In the genomic region with DNA sequence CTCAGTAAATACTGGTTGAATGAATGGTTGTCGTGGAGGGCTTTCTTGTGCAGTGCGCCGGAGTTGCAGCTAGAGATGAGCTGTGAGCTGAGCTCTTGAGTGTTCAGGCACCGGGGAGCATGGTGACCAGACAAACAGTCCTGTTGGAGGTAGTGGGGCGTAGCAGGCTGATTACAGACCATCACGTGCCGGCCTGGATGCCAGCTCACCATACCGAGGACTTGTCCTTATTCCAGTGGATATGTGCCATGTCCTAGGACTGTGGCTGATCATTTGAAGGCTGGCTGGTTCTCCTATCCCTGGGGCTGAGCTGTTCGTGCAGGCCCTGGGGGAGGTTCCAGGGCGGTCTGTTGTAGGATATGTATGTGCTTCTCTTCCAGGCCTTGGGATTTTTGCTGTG, we compare ENCODE assay signal across 14 cellular contexts. TPM values are rescaled to one million over a fixed set of nuclear protein-coding genes. Genes with fewer than 3 reads are reported as not detected.
DNase-seq lines count a peak whose midpoint lies in the region; ATAC-seq and TF ChIP-seq lines count a peak whose summit lies in the region.
"Had no signal": no experiment of that assay in that cellular context is flagged by ENCODE, and none has a peak within 500 bp of the region (broad histone marks: within the 10 kb centered on the region; RNA-seq: fewer than 3 reads in every experiment).

No MANE protein-coding gene starts in this region.

- DNase-seq in T-helper 2 cell treated with Interferon-gamma antibody and Interleukin-4, amounts not matched to agents 5 μg/mL and 100 μg/mL, for 36 hours (ENCODE audit: low spot score) = no peak
- DNase-seq in T-helper 2 cell (no peak), heart right ventricle (peak; percentile 62 to 63), renal cortical epithelial cell (ENCODE audit: low read depth) (peak; percentile 39), HuH-7.5 (ENCODE audit: low spot score) (no peak), SHP77 treated with DMSO at 0.1 percent for 48 hours (lab: John Stamatoyannopoulos, UW) (no peak)
- no peak for DNase-seq in activated effector memory CD4-positive, alpha-beta T cell treated with anti-CD3 and anti-CD28 coated beads, Interleukin-2, amount 50 U/mL, for 16 hours
- DNase-seq: central memory CD4-positive, alpha-beta T cell; COR-L47; glutamatergic neuron; islet precursor cell; retina; stimulated activated CD8-positive, alpha-beta memory T cell treated with anti-CD3 and anti-CD28 coated beads, Interleukin-4, amount 100 ng/mL, for 48 hours had no signal

- H3K4me1 ChIP-seq in OCI-LY3 (ENCODE audit: low read length) = peaks cover 38% of the 10 kb centered on the region
- peaks cover 0 to 18% (median 3%) of the 10 kb centered on the region in 9 donors for H3K4me1 ChIP-seq in heart right ventricle

- peaks cover 61% of the 10 kb centered on the region for H3K79me2 ChIP-seq in OCI-LY3 (ENCODE audit: low read length)

- no peaks in the 10 kb centered on the region for H3K27me3 Mint-ChIP-seq in T-helper 2 cell treated with Interferon-gamma antibody and Interleukin-4, amounts not matched to agents 5 μg/mL and 100 μg/mL, for 36 hours (ENCODE audit: low read depth)

- no peak overlapping the region for H3K4me3 ChIP-seq in OCI-LY3 (ENCODE audit: low read length)
- H3K4me3 ChIP-seq in heart right ventricle = no peak overlapping the region

- 90 to 94% methylated on average over 10 of the region's 10 CpGs for WGBS in heart right ventricle, 2 donors

- peaks cover 10% of the 10 kb centered on the region for H3K4me1 Mint-ChIP-seq in T-helper 2 cell treated with Interferon-gamma antibody and Interleukin-4, amounts not matched to agents 5 μg/mL and 100 μg/mL, for 36 hours (ENCODE audit: low read depth)

- H3K9me3 ChIP-seq in OCI-LY3 (ENCODE audit: insufficient read depth, low read length) (no peaks in the 10 kb centered on the region), heart right ventricle (no peaks in the 10 kb centered on the region)

- no peak overlapping the region for H3K4me3 Mint-ChIP-seq in T-helper 2 cell treated with Interferon-gamma antibody and Interleukin-4, amounts not matched to agents 5 μg/mL and 100 μg/mL, for 36 hours

- H3K4me2 ChIP-seq in OCI-LY3 (ENCODE audit: low read length) = no peak overlapping the region; the same call in 1 of the 2 replicates

- peak overlapping the region; percentile 99 for H3K27ac ChIP-seq in OCI-LY3 (ENCODE audit: low read length)
- H3K27ac ChIP-seq in heart right ventricle = peak overlapping the region in 9 of 10 donors; percentile 16 to 75 (median 58)

- H3K27me3 ChIP-seq in OCI-LY3 (ENCODE audit: low read depth, low read length) = no peaks in the 10 kb centered on the region
- no peaks in the 10 kb centered on the region for H3K27me3 ChIP-seq in heart right ventricle

- H3K36me3 ChIP-seq in OCI-LY3 (replicated peaks; ENCODE audit: low read depth, low read length) (peaks cover 29% of the 10 kb centered on the region), heart right ventricle (peaks cover 0 to 45% (median 0%) of the 10 kb centered on the region in 9 donors)

- TF ChIP-seq CTCF in OCI-LY3 (IDR thresholded peaks at IDR 0.05; ENCODE audit: low read depth, low read length) (no peak), heart right ventricle (IDR thresholded peaks at IDR 0.05) (peak in 3 of 9 donors; percentile 2 to 7 (median 7))

- H3K36me3 Mint-ChIP-seq in T-helper 2 cell treated with Interferon-gamma antibody and Interleukin-4, amounts not matched to agents 5 μg/mL and 100 μg/mL, for 36 hours (ENCODE audit: low read depth) = peaks cover 55% of the 10 kb centered on the region

- peak overlapping the region; percentile 55 for H3K27ac Mint-ChIP-seq in T-helper 2 cell treated with Interferon-gamma antibody and Interleukin-4, amounts not matched to agents 5 μg/mL and 100 μg/mL, for 36 hours

- ATAC-seq in heart right ventricle = peak; percentile 75 to 97 (median 89)

- H2AFZ ChIP-seq in OCI-LY3 (ENCODE audit: low read depth, low read length) = no peak overlapping the region

- intact Hi-C loops in heart right ventricle (cut with DNase I) = loop anchor here in 1 of 10 donors (5.0 kb wide), 1 partner anchor 117 kb away; no protein-coding TSS in a partner anchor

- H4K20me1 ChIP-seq in OCI-LY3 (ENCODE audit: insufficient read depth, low read length) = no peaks in the 10 kb centered on the region

- H3K9ac ChIP-seq in OCI-LY3 (ENCODE audit: low read length) = peak overlapping the region; percentile 8; the same call in 1 of the 2 replicates

- no peaks in the 10 kb centered on the region for H3K9me3 Mint-ChIP-seq in T-helper 2 cell treated with Interferon-gamma antibody and Interleukin-4, amounts not matched to agents 5 μg/mL and 100 μg/mL, for 36 hours

RNA-seq across cellular contexts. Expression of gene ABCC1, which starts 60.0 kb away (rescaled TPM):
- 10 to 100 TPM; 15.1 to 32.8 (median 22.0) TPM for total RNA-seq in heart right ventricle
- polyA plus RNA-seq in heart right ventricle = 10 to 100 TPM in 1 of 2 donors, 1 to 10 TPM in 1; 6.1 to 14.9 TPM
- 20.5 and 96.8 TPM in 2 replicates for total RNA-seq in renal cortical epithelial cell

Comparison
In these comparisons a context has a peak if more than half of its experiments do, and no peak if none do; other contexts are left out.
1. DNase-seq: peak in heart right ventricle (2 of 2) and renal cortical epithelial cell (single experiment); none in T-helper 2 cell treated with Interferon-gamma antibody and Interleukin-4, amounts not matched to agents 5 μg/mL and 100 μg/mL, for 36 hours (single experiment), T-helper 2 cell (0 of 5), activated effector memory CD4-positive, alpha-beta T cell treated with anti-CD3 and anti-CD28 coated beads, Interleukin-2, amount 50 U/mL, for 16 hours (single experiment), HuH-7.5 (single experiment) and SHP77 treated with DMSO at 0.1 percent for 48 hours (single experiment).